ENCODE assay signal across 1 cellular context in the genomic region with DNA sequence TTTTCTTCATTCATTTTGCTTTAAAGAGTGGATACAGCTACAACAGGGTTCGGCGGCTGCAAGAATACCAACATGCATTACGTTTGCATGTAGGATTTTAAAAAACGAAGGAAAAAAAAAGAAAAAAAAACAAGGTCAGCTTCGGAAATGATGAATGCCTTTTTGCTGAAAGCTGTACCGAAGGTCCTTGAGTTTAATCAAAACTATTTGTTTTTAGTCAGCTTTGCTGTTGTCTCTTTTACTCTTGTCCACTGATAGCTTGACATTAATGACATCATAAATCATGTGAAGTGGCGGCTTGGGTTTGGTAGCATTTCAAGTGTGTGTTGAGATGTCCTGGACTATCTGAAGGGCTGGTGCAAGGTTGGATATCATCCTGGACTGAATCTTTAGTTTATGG.
TF ChIP-seq lines count a peak whose summit lies in the region.

No MANE protein-coding gene starts in this region.

TF ChIP-seq in GM23338, 12 proteins besides CTCF, POLR2A, EP300 and RAD21 (continued from another document):
- no peak for TF ChIP-seq ETS1 (IDR thresholded peaks at IDR 0.05)
- TF ChIP-seq CREB1 (CRISPR knock-in tag; IDR thresholded peaks at IDR 0.05; ENCODE audit: low read depth): no peak
- TF ChIP-seq STAT1 (IDR thresholded peaks at IDR 0.05; ENCODE audit: unreplicated experiment): no peak
- TF ChIP-seq EZH2 (IDR thresholded peaks at IDR 0.05; ENCODE audit: low read depth, unreplicated experiment): no peak
- TF ChIP-seq POLR2AphosphoS5 (IDR thresholded peaks at IDR 0.05; ENCODE audit: low read depth): no peak
- TF ChIP-seq JUNB (IDR thresholded peaks at IDR 0.05; ENCODE audit: unreplicated experiment): no peak
- TF ChIP-seq EZH2phosphoT487 (IDR thresholded peaks at IDR 0.05; ENCODE audit: unreplicated experiment): no peak
- no peak for TF ChIP-seq NANOG (IDR thresholded peaks at IDR 0.05; ENCODE audit: borderline replicate concordance)
- TF ChIP-seq REST (IDR thresholded peaks at IDR 0.05; ENCODE audit: unreplicated experiment): no peak
- no peak for TF ChIP-seq ZNF331 (CRISPR knock-in tag; IDR thresholded peaks at IDR 0.05; ENCODE audit: low read depth)
